Comparison of ENCODE assay signal across 1 cellular context in the genomic region with DNA sequence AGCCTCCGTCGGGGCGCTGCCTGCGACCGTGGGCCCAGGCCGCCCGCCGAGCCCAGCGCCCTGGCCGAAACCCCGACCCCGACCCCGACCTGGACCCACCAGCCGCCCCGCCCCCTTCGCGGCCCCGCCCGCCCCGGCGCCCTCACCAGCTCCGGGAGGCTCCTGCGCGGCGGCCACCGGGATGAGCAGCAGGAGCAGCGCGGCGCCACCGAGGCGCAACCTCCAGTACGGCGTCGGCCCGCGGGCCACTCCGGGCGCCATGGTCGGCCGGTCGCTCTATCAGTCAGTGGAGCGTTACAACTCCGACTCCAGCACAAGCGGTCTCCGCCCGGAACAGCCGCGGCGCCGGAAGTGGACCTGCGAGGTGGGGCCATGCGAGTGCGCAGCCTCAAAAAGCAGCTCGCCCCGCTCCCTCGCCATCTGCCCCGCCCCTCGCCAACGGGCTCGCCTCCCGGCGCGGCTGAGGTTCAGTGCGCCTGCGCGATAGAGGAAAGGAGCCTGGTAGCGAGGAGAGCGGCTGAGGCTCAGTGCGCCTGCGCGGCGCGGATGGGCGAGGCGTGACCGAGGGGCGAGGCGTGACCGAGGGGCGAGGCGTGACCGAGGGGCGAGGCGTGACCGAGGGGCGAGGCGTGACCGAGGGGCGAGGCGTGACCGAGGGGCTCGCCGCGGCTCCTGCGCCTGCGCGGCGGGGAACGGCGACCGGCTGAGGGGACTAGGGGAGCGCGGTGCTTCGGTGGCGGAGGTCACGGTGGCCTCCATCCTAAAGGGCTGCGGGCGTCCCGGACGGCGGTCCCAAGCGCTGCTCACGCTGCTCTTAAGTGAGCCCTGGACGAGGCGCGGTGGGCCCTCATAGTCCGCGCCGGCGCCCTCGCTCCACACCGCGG.
TF ChIP-seq lines count a peak whose summit lies in the region.

A gene with protein sequence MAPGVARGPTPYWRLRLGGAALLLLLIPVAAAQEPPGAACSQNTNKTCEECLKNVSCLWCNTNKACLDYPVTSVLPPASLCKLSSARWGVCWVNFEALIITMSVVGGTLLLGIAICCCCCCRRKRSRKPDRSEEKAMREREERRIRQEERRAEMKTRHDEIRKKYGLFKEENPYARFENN (minus strand): TSS at position 335 of the 884 bp plus-strand sequence. CDS start 74 bp downstream, at position 261.

TF ChIP-seq in K562, 482 proteins besides CTCF, POLR2A, EP300 and RAD21 (continued from another document and continues in another):
- TF ChIP-seq, protein P1, sequence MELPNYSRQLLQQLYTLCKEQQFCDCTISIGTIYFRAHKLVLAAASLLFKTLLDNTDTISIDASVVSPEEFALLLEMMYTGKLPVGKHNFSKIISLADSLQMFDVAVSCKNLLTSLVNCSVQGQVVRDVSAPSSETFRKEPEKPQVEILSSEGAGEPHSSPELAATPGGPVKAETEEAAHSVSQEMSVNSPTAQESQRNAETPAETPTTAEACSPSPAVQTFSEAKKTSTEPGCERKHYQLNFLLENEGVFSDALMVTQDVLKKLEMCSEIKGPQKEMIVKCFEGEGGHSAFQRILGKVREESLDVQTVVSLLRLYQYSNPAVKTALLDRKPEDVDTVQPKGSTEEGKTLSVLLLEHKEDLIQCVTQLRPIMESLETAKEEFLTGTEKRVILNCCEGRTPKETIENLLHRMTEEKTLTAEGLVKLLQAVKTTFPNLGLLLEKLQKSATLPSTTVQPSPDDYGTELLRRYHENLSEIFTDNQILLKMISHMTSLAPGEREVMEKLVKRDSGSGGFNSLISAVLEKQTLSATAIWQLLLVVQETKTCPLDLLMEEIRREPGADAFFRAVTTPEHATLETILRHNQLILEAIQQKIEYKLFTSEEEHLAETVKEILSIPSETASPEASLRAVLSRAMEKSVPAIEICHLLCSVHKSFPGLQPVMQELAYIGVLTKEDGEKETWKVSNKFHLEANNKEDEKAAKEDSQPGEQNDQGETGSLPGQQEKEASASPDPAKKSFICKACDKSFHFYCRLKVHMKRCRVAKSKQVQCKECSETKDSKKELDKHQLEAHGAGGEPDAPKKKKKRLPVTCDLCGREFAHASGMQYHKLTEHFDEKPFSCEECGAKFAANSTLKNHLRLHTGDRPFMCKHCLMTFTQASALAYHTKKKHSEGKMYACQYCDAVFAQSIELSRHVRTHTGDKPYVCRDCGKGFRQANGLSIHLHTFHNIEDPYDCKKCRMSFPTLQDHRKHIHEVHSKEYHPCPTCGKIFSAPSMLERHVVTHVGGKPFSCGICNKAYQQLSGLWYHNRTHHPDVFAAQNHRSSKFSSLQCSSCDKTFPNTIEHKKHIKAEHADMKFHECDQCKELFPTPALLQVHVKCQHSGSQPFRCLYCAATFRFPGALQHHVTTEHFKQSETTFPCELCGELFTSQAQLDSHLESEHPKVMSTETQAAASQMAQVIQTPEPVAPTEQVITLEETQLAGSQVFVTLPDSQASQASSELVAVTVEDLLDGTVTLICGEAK (IDR thresholded peaks at IDR 0.05) = peak; percentile 80
- TF ChIP-seq, protein P1 (CRISPR knock-in tag; IDR thresholded peaks at IDR 0.05) = no peak
- TF ChIP-seq HDAC8 (tag; IDR thresholded peaks at IDR 0.05) (peak; percentile 89; the same call in 1 of the 2 replicates), FOSL1 (tag; conservative IDR thresholded peaks at IDR 0.05) (no peak), TAF7 (tag; IDR thresholded peaks at IDR 0.05) (no peak), ZNF224 (CRISPR knock-in tag; IDR thresholded peaks at IDR 0.05) (no peak), JUND (IDR thresholded peaks at IDR 0.05; ENCODE audit: borderline replicate concordance, low read depth, low read length) (no peak), JUND (tag; IDR thresholded peaks at IDR 0.05; ENCODE audit: borderline replicate concordance, low read depth, low read length) (peak; percentile 12; the same call in 1 of the 3 replicates), YY1 (IDR thresholded peaks at IDR 0.05; ENCODE audit: borderline replicate concordance in 1 of 3, control insufficient read depth in 1 of 3, extremely low read depth in 1 of 3, insufficient read depth in 3 of 3, insufficient read length in 1 of 3, insufficient replicate concordance in 2 of 3, low read depth in 1 of 3, low read length in 2 of 3) (peak in 2 of 3 experiments; percentile 61 to 82), KDM1A (IDR thresholded peaks at IDR 0.05) (no peak), ZNF354B (CRISPR knock-in tag; IDR thresholded peaks at IDR 0.05) (no peak), PHB2 (IDR thresholded peaks at IDR 0.05; ENCODE audit: low read depth) (no peak), SREBF2 (CRISPR knock-in tag; IDR thresholded peaks at IDR 0.05) (no peak), KLF16 (IDR thresholded peaks at IDR 0.05) (no peak), ZNF24 (IDR thresholded peaks at IDR 0.05) (no peak), ZNF584 (CRISPR knock-in tag; IDR thresholded peaks at IDR 0.05; ENCODE audit: low read depth) (no peak), KDM5B (IDR thresholded peaks at IDR 0.05; ENCODE audit: insufficient replicate concordance, low read depth, low read length) (peak; percentile 72), HNRNPLL (IDR thresholded peaks at IDR 0.05; ENCODE audit: low read depth, low read length, poor library complexity, severe bottlenecking) (peak; percentile 50), ZNF263 (CRISPR knock-in tag; IDR thresholded peaks at IDR 0.05; ENCODE audit: borderline replicate concordance) (0 out of 2 replicates have a peak, but pooled peaks have one; percentile 21), ZNF143 (CRISPR knock-in tag; IDR thresholded peaks at IDR 0.05) (no peak), HOXB6 (CRISPR knock-in tag; IDR thresholded peaks at IDR 0.05; ENCODE audit: borderline replicate concordance) (no peak), MAFG (tag; conservative IDR thresholded peaks at IDR 0.05) (no peak), EGR1 (conservative IDR thresholded peaks at IDR 0.05) (no peak), ZC3H8 (IDR thresholded peaks at IDR 0.05) (no peak), CBX8 (IDR thresholded peaks at IDR 0.05; ENCODE audit: borderline replicate concordance, extremely low read depth, low read depth, low read length, poor library complexity, severe bottlenecking) (no peak), TBL1XR1 (IDR thresholded peaks at IDR 0.05; ENCODE audit: low read length in 2 of 2) (no peak; a peak in 1 of 4 replicates), SRF (CRISPR knock-in tag; IDR thresholded peaks at IDR 0.05) (peak in 1 of 2 experiments; percentile 82; a peak in 2 of 4 replicates), ZNF217 (CRISPR knock-in tag; IDR thresholded peaks at IDR 0.05) (no peak)
- TF ChIP-seq, protein P2, sequence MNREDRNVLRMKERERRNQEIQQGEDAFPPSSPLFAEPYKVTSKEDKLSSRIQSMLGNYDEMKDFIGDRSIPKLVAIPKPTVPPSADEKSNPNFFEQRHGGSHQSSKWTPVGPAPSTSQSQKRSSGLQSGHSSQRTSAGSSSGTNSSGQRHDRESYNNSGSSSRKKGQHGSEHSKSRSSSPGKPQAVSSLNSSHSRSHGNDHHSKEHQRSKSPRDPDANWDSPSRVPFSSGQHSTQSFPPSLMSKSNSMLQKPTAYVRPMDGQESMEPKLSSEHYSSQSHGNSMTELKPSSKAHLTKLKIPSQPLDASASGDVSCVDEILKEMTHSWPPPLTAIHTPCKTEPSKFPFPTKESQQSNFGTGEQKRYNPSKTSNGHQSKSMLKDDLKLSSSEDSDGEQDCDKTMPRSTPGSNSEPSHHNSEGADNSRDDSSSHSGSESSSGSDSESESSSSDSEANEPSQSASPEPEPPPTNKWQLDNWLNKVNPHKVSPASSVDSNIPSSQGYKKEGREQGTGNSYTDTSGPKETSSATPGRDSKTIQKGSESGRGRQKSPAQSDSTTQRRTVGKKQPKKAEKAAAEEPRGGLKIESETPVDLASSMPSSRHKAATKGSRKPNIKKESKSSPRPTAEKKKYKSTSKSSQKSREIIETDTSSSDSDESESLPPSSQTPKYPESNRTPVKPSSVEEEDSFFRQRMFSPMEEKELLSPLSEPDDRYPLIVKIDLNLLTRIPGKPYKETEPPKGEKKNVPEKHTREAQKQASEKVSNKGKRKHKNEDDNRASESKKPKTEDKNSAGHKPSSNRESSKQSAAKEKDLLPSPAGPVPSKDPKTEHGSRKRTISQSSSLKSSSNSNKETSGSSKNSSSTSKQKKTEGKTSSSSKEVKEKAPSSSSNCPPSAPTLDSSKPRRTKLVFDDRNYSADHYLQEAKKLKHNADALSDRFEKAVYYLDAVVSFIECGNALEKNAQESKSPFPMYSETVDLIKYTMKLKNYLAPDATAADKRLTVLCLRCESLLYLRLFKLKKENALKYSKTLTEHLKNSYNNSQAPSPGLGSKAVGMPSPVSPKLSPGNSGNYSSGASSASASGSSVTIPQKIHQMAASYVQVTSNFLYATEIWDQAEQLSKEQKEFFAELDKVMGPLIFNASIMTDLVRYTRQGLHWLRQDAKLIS (CRISPR knock-in tag; IDR thresholded peaks at IDR 0.05) = peak; percentile 58; the same call in 1 of the 2 replicates
- TF ChIP-seq, protein P3, sequence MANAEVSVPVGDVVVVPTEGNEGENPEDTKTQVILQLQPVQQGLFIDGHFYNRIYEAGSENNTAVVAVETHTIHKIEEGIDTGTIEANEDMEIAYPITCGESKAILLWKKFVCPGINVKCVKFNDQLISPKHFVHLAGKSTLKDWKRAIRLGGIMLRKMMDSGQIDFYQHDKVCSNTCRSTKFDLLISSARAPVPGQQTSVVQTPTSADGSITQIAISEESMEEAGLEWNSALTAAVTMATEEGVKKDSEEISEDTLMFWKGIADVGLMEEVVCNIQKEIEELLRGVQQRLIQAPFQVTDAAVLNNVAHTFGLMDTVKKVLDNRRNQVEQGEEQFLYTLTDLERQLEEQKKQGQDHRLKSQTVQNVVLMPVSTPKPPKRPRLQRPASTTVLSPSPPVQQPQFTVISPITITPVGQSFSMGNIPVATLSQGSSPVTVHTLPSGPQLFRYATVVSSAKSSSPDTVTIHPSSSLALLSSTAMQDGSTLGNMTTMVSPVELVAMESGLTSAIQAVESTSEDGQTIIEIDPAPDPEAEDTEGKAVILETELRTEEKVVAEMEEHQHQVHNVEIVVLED (CRISPR knock-in tag; IDR thresholded peaks at IDR 0.05) = peak; percentile 19; the same call in 1 of the 2 replicates
- TF ChIP-seq, protein P4, sequence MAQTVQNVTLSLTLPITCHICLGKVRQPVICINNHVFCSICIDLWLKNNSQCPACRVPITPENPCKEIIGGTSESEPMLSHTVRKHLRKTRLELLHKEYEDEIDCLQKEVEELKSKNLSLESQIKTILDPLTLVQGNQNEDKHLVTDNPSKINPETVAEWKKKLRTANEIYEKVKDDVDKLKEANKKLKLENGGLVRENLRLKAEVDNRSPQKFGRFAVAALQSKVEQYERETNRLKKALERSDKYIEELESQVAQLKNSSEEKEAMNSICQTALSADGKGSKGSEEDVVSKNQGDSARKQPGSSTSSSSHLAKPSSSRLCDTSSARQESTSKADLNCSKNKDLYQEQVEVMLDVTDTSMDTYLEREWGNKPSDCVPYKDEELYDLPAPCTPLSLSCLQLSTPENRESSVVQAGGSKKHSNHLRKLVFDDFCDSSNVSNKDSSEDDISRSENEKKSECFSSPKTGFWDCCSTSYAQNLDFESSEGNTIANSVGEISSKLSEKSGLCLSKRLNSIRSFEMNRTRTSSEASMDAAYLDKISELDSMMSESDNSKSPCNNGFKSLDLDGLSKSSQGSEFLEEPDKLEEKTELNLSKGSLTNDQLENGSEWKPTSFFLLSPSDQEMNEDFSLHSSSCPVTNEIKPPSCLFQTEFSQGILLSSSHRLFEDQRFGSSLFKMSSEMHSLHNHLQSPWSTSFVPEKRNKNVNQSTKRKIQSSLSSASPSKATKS (CRISPR knock-in tag; IDR thresholded peaks at IDR 0.05) = no peak
- TF ChIP-seq, protein P5, sequence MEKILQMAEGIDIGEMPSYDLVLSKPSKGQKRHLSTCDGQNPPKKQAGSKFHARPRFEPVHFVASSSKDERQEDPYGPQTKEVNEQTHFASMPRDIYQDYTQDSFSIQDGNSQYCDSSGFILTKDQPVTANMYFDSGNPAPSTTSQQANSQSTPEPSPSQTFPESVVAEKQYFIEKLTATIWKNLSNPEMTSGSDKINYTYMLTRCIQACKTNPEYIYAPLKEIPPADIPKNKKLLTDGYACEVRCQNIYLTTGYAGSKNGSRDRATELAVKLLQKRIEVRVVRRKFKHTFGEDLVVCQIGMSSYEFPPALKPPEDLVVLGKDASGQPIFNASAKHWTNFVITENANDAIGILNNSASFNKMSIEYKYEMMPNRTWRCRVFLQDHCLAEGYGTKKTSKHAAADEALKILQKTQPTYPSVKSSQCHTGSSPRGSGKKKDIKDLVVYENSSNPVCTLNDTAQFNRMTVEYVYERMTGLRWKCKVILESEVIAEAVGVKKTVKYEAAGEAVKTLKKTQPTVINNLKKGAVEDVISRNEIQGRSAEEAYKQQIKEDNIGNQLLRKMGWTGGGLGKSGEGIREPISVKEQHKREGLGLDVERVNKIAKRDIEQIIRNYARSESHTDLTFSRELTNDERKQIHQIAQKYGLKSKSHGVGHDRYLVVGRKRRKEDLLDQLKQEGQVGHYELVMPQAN (IDR thresholded peaks at IDR 0.05; ENCODE audit: borderline replicate concordance) = no peak
- TF ChIP-seq, protein P6, sequence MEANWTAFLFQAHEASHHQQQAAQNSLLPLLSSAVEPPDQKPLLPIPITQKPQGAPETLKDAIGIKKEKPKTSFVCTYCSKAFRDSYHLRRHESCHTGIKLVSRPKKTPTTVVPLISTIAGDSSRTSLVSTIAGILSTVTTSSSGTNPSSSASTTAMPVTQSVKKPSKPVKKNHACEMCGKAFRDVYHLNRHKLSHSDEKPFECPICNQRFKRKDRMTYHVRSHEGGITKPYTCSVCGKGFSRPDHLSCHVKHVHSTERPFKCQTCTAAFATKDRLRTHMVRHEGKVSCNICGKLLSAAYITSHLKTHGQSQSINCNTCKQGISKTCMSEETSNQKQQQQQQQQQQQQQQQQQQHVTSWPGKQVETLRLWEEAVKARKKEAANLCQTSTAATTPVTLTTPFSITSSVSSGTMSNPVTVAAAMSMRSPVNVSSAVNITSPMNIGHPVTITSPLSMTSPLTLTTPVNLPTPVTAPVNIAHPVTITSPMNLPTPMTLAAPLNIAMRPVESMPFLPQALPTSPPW (CRISPR knock-in tag; IDR thresholded peaks at IDR 0.05) = peak; percentile 78
